18 cellular contexts compared by ENCODE assay signal in genomic region chr2:167954500-167954899, GRCh38.
DNase-seq lines count a peak whose midpoint lies in the region; ATAC-seq and TF ChIP-seq lines count a peak whose summit lies in the region.
"Had no signal": no experiment of that assay in that cellular context is flagged by ENCODE, and none has a peak within 500 bp of the region (broad histone marks: within the 10 kb centered on the region; RNA-seq: fewer than 3 reads in every experiment).

No MANE protein-coding gene starts in this region.

- no peak overlapping the region for H3K4me3 ChIP-seq in PC-3 (ENCODE audit: low read length)
- no peak overlapping the region for H3K4me3 ChIP-seq in MG63
- H3K4me3 ChIP-seq in SK-N-SH (ENCODE audit: low read depth in 2 of 2, low read length in 1 of 2) = no peak overlapping the region

- H3K9ac ChIP-seq in PC-3 (ENCODE audit: low read length) (no peak overlapping the region), SK-N-SH (no peak overlapping the region)

- peak; percentile 18 for DNase-seq in PC-3
- DNase-seq in dedifferentiated amniotic fluid mesenchymal stem cell (ENCODE audit: extremely low spot score) = peak; percentile 81
- peak; percentile 54 for DNase-seq in fibroblast of peridontal ligament (ENCODE audit: extremely low read depth)
- DNase-seq in SW480 (ENCODE audit: low spot score) = no peak
- DNase-seq in MG63 = no peak
- DNase-seq in SHP77 (lab: John Stamatoyannopoulos, UW) = no peak
- no peak for DNase-seq in SK-N-SH
- DNase-seq: ACHN; AML-193; Caco-2; CD4-positive, alpha-beta T cell; GF-D8; GOT3; H7; HFFc6 had no signal

- TF ChIP-seq RAD21 in SK-N-SH (IDR thresholded peaks at IDR 0.05; ENCODE audit: low read length) = no peak

- POLR2A ChIA-PET in PC-3 (lab: Charles Lee; ENCODE audit: unreplicated experiment) (interaction anchor here (0.7 kb wide), 1 partner anchor 59 kb away, joined by 3 read pairs; no protein-coding TSS in a partner anchor), SK-N-SH (lab: Yijun Ruan, JAX) (no interaction called here)

- H3K9me3 ChIP-seq in PC-3 (ENCODE audit: low read length) = no peaks in the 10 kb centered on the region
- H3K9me3 ChIP-seq in MG63 = no peaks in the 10 kb centered on the region
- no peaks in the 10 kb centered on the region for H3K9me3 ChIP-seq in SK-N-SH
- H3K9me3 ChIP-seq: Caco-2 had no signal

- ATAC-seq in PC-3 = peak; percentile 64; the same call in 1 of the 2 replicates
- ATAC-seq: HCT116, HepG2 had no signal

- H3K4me1 ChIP-seq in PC-3 (ENCODE audit: insufficient read depth, low read length) = peaks cover 12% of the 10 kb centered on the region
- H3K4me1 ChIP-seq in SK-N-SH (ENCODE audit: control insufficient read depth in 1 of 2, insufficient read depth in 2 of 2, low read depth in 1 of 2, low read length in 1 of 2) = no peaks in the 10 kb centered on the region; a peak in 2 of 4 replicates

- no peaks in the 10 kb centered on the region for H3K79me2 ChIP-seq in PC-3 (ENCODE audit: low read length)
- H3K79me2 ChIP-seq in SK-N-SH (ENCODE audit: insufficient read depth) = no peaks in the 10 kb centered on the region

- H4K20me1 ChIP-seq in PC-3 (ENCODE audit: low read length) = no peaks in the 10 kb centered on the region
- no peaks in the 10 kb centered on the region for H4K20me1 ChIP-seq in SK-N-SH (ENCODE audit: insufficient read depth)

- CTCF ChIA-PET in PC-3 (lab: Charles Lee) = no interaction called here
- CTCF ChIA-PET in SK-N-SH (lab: Yijun Ruan, JAX) = no interaction called here

- no peaks in the 10 kb centered on the region for H3K27me3 ChIP-seq in PC-3 (ENCODE audit: low read length)
- no peaks in the 10 kb centered on the region for H3K27me3 ChIP-seq in MG63
- H3K27me3 ChIP-seq in SK-N-SH (ENCODE audit: insufficient read depth) = no peaks in the 10 kb centered on the region

- WGBS in SK-N-SH (ENCODE audit: low lambda C conversion rate) = 92% methylated on average over 2 of the region's 2 CpGs

- H3K9me2 ChIP-seq in PC-3 (replicated peaks; ENCODE audit: low read length) = no peaks in the 10 kb centered on the region
- H3K9me2 ChIP-seq in SK-N-SH = no peaks in the 10 kb centered on the region

- intact Hi-C loops in PC-3 (cut with micrococcal nuclease) = loop anchor here (10.0 kb wide), 1 partner anchor 610 kb away; no protein-coding TSS in a partner anchor

- TF ChIP-seq CTCF in PC-3 (conservative IDR thresholded peaks at IDR 0.05; ENCODE audit: low read depth, low read length) = no peak
- no peak for TF ChIP-seq CTCF in SK-N-SH (IDR thresholded peaks at IDR 0.05)

- H3F3A ChIP-seq in PC-3 (ENCODE audit: low read length, unreplicated experiment) (no peaks in the 10 kb centered on the region), SK-N-SH (replicated peaks; ENCODE audit: insufficient read depth) (no peaks in the 10 kb centered on the region)

- H3K36me3 ChIP-seq in PC-3 (ENCODE audit: low read depth, low read length) (no peaks in the 10 kb centered on the region), MG63 (peaks cover 3% of the 10 kb centered on the region; the same call in 1 of the 2 replicates), SK-N-SH (replicated peaks in 1 of 2; ENCODE audit: control insufficient read depth in 1 of 2, insufficient read depth in 2 of 2, low read length in 1 of 2) (peaks cover 0 to 5% of the 10 kb centered on the region in 2 experiments)

- BruUV-seq in PC-3 (replicated peaks; lab: Mats Ljungman, UMichigan) = no TSS peak

- 0 out of 2 replicates have a peak overlapping the region, but pooled peaks have one; percentile 6 for H3K4me2 ChIP-seq in PC-3 (ENCODE audit: low read length)
- no peak overlapping the region for H3K4me2 ChIP-seq in SK-N-SH

- H3K27ac ChIP-seq in PC-3 (ENCODE audit: low read length) = no peak overlapping the region
- H3K27ac ChIP-seq in SK-N-SH (ENCODE audit: low read depth in 2 of 2, low read length in 1 of 2) = no peak overlapping the region
- H3K27ac ChIP-seq: C4-2B had no signal

- H2AFZ ChIP-seq in PC-3 (ENCODE audit: low read length) = no peak overlapping the region
- no peak overlapping the region for H2AFZ ChIP-seq in SK-N-SH (ENCODE audit: low read depth)

- TF ChIP-seq EP300 in SK-N-SH (IDR thresholded peaks at IDR 0.05; ENCODE audit: borderline replicate concordance in 1 of 2, low read depth in 1 of 2, low read length in 1 of 2) = no peak

TF ChIP-seq in SK-N-SH, 30 proteins besides CTCF, POLR2A, EP300 and RAD21:
- no peak for TF ChIP-seq RCOR1 (IDR thresholded peaks at IDR 0.05; ENCODE audit: low read length)
- TF ChIP-seq GATA2 (CRISPR knock-in tag; IDR thresholded peaks at IDR 0.05) = no peak
- TF ChIP-seq REST (IDR thresholded peaks at IDR 0.05; ENCODE audit: low read depth, low read length) = no peak
- TF ChIP-seq JUND (IDR thresholded peaks at IDR 0.05) = no peak
- no peak for TF ChIP-seq FOXJ3 (CRISPR knock-in tag; IDR thresholded peaks at IDR 0.05)
- no peak for TF ChIP-seq ELF1 (IDR thresholded peaks at IDR 0.05)
- no peak for TF ChIP-seq FOSL2 (IDR thresholded peaks at IDR 0.05; ENCODE audit: borderline replicate concordance, low read depth)
- TF ChIP-seq POLR2AphosphoS5 (IDR thresholded peaks at IDR 0.05; ENCODE audit: low read depth, low read length) = no peak
- no peak for TF ChIP-seq MXI1 (IDR thresholded peaks at IDR 0.05; ENCODE audit: low read depth, low read length)
- TF ChIP-seq MEF2A (IDR thresholded peaks at IDR 0.05; ENCODE audit: borderline replicate concordance, low read depth) = no peak
- no peak for TF ChIP-seq CHD2 (IDR thresholded peaks at IDR 0.05; ENCODE audit: low read length, partially characterized antibody)

Comparison
In these comparisons a context has a peak if more than half of its experiments do, and no peak if none do; other contexts are left out.
1. DNase-seq: peak in PC-3 (single experiment), dedifferentiated amniotic fluid mesenchymal stem cell (single experiment) and fibroblast of peridontal ligament (single experiment); none in SW480 (single experiment), MG63 (single experiment), SHP77 (0 of 2) and SK-N-SH (single experiment).